Comparison of ENCODE assay signal across 8 cellular contexts in genomic region chr1:70220517-70221240, GRCh38. TPM values are rescaled to one million over a fixed set of nuclear protein-coding genes. Genes with fewer than 3 reads are reported as not detected.
DNase-seq lines count a peak whose midpoint lies in the region; ATAC-seq and TF ChIP-seq lines count a peak whose summit lies in the region.

No MANE protein-coding gene starts in this region.

- H3K18ac ChIP-seq in H9 (ENCODE audit: insufficient read length, low read depth, low read length) = no peak overlapping the region

- H3K27ac ChIP-seq in H9 (ENCODE audit: insufficient read length, low read depth, low read length) (no peak overlapping the region), Panc1 (ENCODE audit: low read length) (peak overlapping the region; percentile 98), esophagus (ENCODE audit: low read depth in 2 of 2, low read length in 1 of 2) (peak overlapping the region; percentile 45 to 99)

- H2BK15ac ChIP-seq in H9 (ENCODE audit: low read depth, low read length) = no peak overlapping the region

- peak overlapping the region; percentile 58 for H3K9ac ChIP-seq in H9 (ENCODE audit: extremely low read depth, insufficient read length, low read length)

- H3K36me3 ChIP-seq in Panc1 (ENCODE audit: control insufficient read depth, insufficient read depth, low read length) (peaks cover 31% of the 10 kb centered on the region), esophagus (ENCODE audit: control insufficient read depth in 2 of 2, insufficient read depth in 2 of 2, low read length in 1 of 2) (no peaks in the 10 kb centered on the region)

- no peak overlapping the region for H4K8ac ChIP-seq in H9 (replicated peaks; ENCODE audit: insufficient read length, low read depth, low read length)

- no peak overlapping the region for H2AFZ ChIP-seq in H9 (ENCODE audit: low read length)

- H3K4ac ChIP-seq in H9 (ENCODE audit: low read depth, low read length) = no peak overlapping the region

- peaks cover 17 to 50% (median 40%) of the 10 kb centered on the region in 3 experiments for H3K36me3 Mint-ChIP-seq in H9 (ENCODE audit: insufficient read depth in 1 of 3, low read depth in 3 of 3)

- H3K27me3 ChIP-seq in H9 (ENCODE audit: insufficient read depth, low read length) (no peaks in the 10 kb centered on the region), Panc1 (ENCODE audit: control insufficient read depth, insufficient read depth, low read length) (no peaks in the 10 kb centered on the region), esophagus (ENCODE audit: control insufficient read depth in 1 of 2, insufficient read depth in 2 of 2, low read length in 2 of 2) (no peaks in the 10 kb centered on the region)

- H3K9me3 ChIP-seq in H9 (ENCODE audit: control insufficient read depth, low read depth, low read length) (no peaks in the 10 kb centered on the region), Panc1 (ENCODE audit: control insufficient read depth, insufficient read depth, low read depth, low read length) (no peaks in the 10 kb centered on the region), esophagus (ENCODE audit: control insufficient read depth in 2 of 2, insufficient read depth in 1 of 2, low read depth in 1 of 2, low read length in 1 of 2) (no peaks in the 10 kb centered on the region)

- no peak overlapping the region for H2BK120ac ChIP-seq in H9 (ENCODE audit: low read depth, low read length, poor library complexity, severe bottlenecking)

- WGBS in H9 (ENCODE audit: extremely low coverage, insufficient read length, low lambda C conversion rate) = no CpG with 5 or more reads among the region's 17 CpGs
- WGBS in esophagus, 2 donors = 51 to 55% methylated on average over 17 of the region's 17 CpGs

- H3K23ac ChIP-seq in H9 (ENCODE audit: insufficient read length, low read depth, low read length) = no peak overlapping the region

- no peak overlapping the region for H2BK20ac ChIP-seq in H9 (ENCODE audit: low read depth, low read length, poor library complexity, severe bottlenecking)

- H3K79me2 ChIP-seq in H9 (ENCODE audit: insufficient read depth, low read length) = peaks cover 17% of the 10 kb centered on the region; the same call in 1 of the 2 replicates

- H3T11ph ChIP-seq in H9 (ENCODE audit: low read length) = no peak overlapping the region

- H4K91ac ChIP-seq in H9 (ENCODE audit: insufficient read length, low read depth, low read length) = no peak overlapping the region

- no peaks in the 10 kb centered on the region for H4K20me1 ChIP-seq in H9 (ENCODE audit: control insufficient read depth, insufficient read depth, insufficient read length)

- H3K4me1 Mint-ChIP-seq in H9 = peaks cover 23 to 29% of the 10 kb centered on the region in 2 experiments

- H3K4me3 Mint-ChIP-seq in H9 = peak overlapping the region; percentile 94 to 95

- H3K56ac ChIP-seq in H9 (ENCODE audit: insufficient read length, low read depth, low read length) = no peak overlapping the region

- no TSS peak for BruUV-seq in Panc1 (replicated peaks; lab: Mats Ljungman, UMichigan)

- no peak overlapping the region for H3K14ac ChIP-seq in H9 (ENCODE audit: insufficient read depth, low read length)

- ATAC-seq in GM18502 (IDR thresholded peaks at IDR 0.05; ENCODE audit: poor library complexity, unreplicated experiment) = peak; percentile 8
- no peak for ATAC-seq in Panc1

- intact Hi-C loops in Panc1 (cut with micrococcal nuclease; ENCODE audit: unreplicated experiment) = no loop called here

- in situ Hi-C loops in Panc1 (cut with HindIII; ENCODE audit: low pct_unique_long_range_greater_than_20kb, low sequenced_read_pairs) = no loop called here

- no peaks in the 10 kb centered on the region for H3K23me2 ChIP-seq in H9 (ENCODE audit: insufficient read length, low read depth, low read length, poor library complexity, severe bottlenecking)

- POLR2A ChIA-PET in Panc1 (lab: Charles Lee) = interaction anchor here (0.7 kb wide), 3 partner anchors 10 to 157 kb away, joined by 3 to 4 read pairs (median 3); no protein-coding TSS in a partner anchor

- no peak for DNase-seq in H9
- DNase-seq in Panc1 (ENCODE audit: low read depth, low spot score) = no peak
- DNase-seq in retinal pigment epithelial cell (ENCODE audit: low read depth) = no peak
- no peak for DNase-seq in GM10266 (ENCODE audit: extremely low spot score)
- DNase-seq in stimulated activated CD4-positive, alpha-beta T cell treated with anti-CD3 and anti-CD28 coated beads, Interleukin-4, amount 100 ng/mL, for 1 hour = no peak
- no peak for DNase-seq in central memory CD4-positive, alpha-beta T cell

- peak overlapping the region; percentile 85 to 99 (median 98) for H3K27ac Mint-ChIP-seq in H9

- no peaks in the 10 kb centered on the region for H3K9me3 Mint-ChIP-seq in H9

- H2BK5ac ChIP-seq in H9 (ENCODE audit: insufficient read length, low read length) = no peak overlapping the region

- H3K27me3 Mint-ChIP-seq in H9 (ENCODE audit: low read depth) = no peaks in the 10 kb centered on the region

- peak overlapping the region; percentile 64 to 94 for H3K4me3 ChIP-seq in Panc1 (ENCODE audit: low read depth in 2 of 2, low read length in 2 of 2)
- H3K4me3 ChIP-seq in esophagus (ENCODE audit: low read depth in 1 of 2, low read length in 2 of 2) = peak overlapping the region; percentile 88 to 89
- peak overlapping the region; percentile 86 for H3K4me3 ChIP-seq in retinal pigment epithelial cell (ENCODE audit: low read length)

- H4K5ac ChIP-seq in H9 (ENCODE audit: insufficient read length, low read depth, low read length) = no peak overlapping the region

- no peaks in the 10 kb centered on the region for H3K79me1 ChIP-seq in H9 (ENCODE audit: insufficient read depth, low read depth, low read length, poor library complexity, severe bottlenecking)

- H3K4me2 ChIP-seq in H9 (ENCODE audit: insufficient read depth, insufficient read length, low read length) = peak overlapping the region; percentile 6

- H2BK12ac ChIP-seq in H9 (ENCODE audit: insufficient read length, low read depth, low read length) = no peak overlapping the region

- H2AK5ac ChIP-seq in H9 (ENCODE audit: insufficient read length, low read length) = no peak overlapping the region

- H3K4me1 ChIP-seq in H9 (ENCODE audit: insufficient read depth, low read length) = no peaks in the 10 kb centered on the region
- peaks cover 33% of the 10 kb centered on the region for H3K4me1 ChIP-seq in Panc1 (ENCODE audit: control insufficient read depth, insufficient read depth, low read length)
- H3K4me1 ChIP-seq in esophagus (ENCODE audit: control insufficient read depth in 2 of 2, insufficient read depth in 2 of 2, low read length in 1 of 2) = no peaks in the 10 kb centered on the region

- CTCF ChIA-PET in Panc1 (lab: Charles Lee) = no interaction called here

- TF ChIP-seq CTCF in H9 (conservative IDR thresholded peaks at IDR 0.05) (no peak), Panc1 (IDR thresholded peaks at IDR 0.05) (no peak), retinal pigment epithelial cell (conservative IDR thresholded peaks at IDR 0.05; ENCODE audit: low read depth, low read length) (no peak), GM10266 (IDR thresholded peaks at IDR 0.05; ENCODE audit: control insufficient read depth, insufficient read depth, low read depth, missing control alignments) (no peak)

RNA-seq across cellular contexts. Expression of gene SRSF11, which starts 0.5 kb away (rescaled TPM):
- total RNA-seq in H9 (2021) = 206 and 214 TPM in 2 replicates
- total RNA-seq in Panc1 (2021; ENCODE audit: unreplicated experiment) = 145 TPM
- polyA plus RNA-seq in Panc1 (2012; ENCODE audit: insufficient read length) = 117 TPM
- 100 to 1,000 TPM in 1 of 2 donors, 10 to 100 TPM in 1; 71.5 to 131 TPM for polyA plus RNA-seq in esophagus

RNA-seq across cellular contexts. Expression of gene LRRC40, which starts 15.3 kb away (rescaled TPM):
- 27.6 and 28.0 TPM in 2 replicates for total RNA-seq in H9 (2021)
- total RNA-seq in Panc1 (2021; ENCODE audit: unreplicated experiment) = 15.9 TPM
- polyA plus RNA-seq in Panc1 (2012; ENCODE audit: insufficient read length) = 8.1 TPM
- polyA plus RNA-seq in esophagus = 1 to 10 TPM; 5.9 to 6.1 TPM
